Comparison of ENCODE assay signal across 22 cellular contexts in genomic region chr12:120353556-120354317, GRCh38. TPM values are rescaled to one million over a fixed set of nuclear protein-coding genes. Genes with fewer than 3 reads are reported as not detected.
DNase-seq lines count a peak whose midpoint lies in the region; ATAC-seq, FAIRE-seq and TF ChIP-seq lines count a peak whose summit lies in the region.
"Had no signal": no experiment of that assay in that cellular context is flagged by ENCODE, and none has a peak within 500 bp of the region (broad histone marks: within the 10 kb centered on the region; RNA-seq: fewer than 3 reads in every experiment).

No MANE protein-coding gene starts in this region.

- ATAC-seq in HepG2 (no peak), right lobe of liver (no peak), PC-3 (no peak)
- ATAC-seq: A549 had no signal

- H3K9me2 ChIP-seq in PC-3 (replicated peaks; ENCODE audit: low read length) = no peaks in the 10 kb centered on the region

- no peaks in the 10 kb centered on the region for H3K79me2 ChIP-seq in HepG2 (ENCODE audit: insufficient read depth, low read length)
- peaks cover 17% of the 10 kb centered on the region for H3K79me2 ChIP-seq in neural progenitor cell (ENCODE audit: low read depth)
- no peaks in the 10 kb centered on the region for H3K79me2 ChIP-seq in mammary epithelial cell (ENCODE audit: insufficient read depth, low read length)
- no peaks in the 10 kb centered on the region for H3K79me2 ChIP-seq in PC-3 (ENCODE audit: low read length)

- H3K9me3 ChIP-seq in HepG2 (ENCODE audit: low read length) (no peaks in the 10 kb centered on the region), right lobe of liver (no peaks in the 10 kb centered on the region), neural progenitor cell (ENCODE audit: low read depth) (no peaks in the 10 kb centered on the region), mammary epithelial cell (replicated peaks; ENCODE audit: insufficient read depth, low read length) (no peaks in the 10 kb centered on the region), PC-3 (ENCODE audit: low read length) (no peaks in the 10 kb centered on the region), MG63 (no peaks in the 10 kb centered on the region)
- H3K9me3 ChIP-seq: A549, Caco-2, HAP-1 had no signal

- DNase-seq in HepG2 (ENCODE audit: low spot score) = no peak
- DNase-seq in right lobe of liver = no peak
- no peak for DNase-seq in neural progenitor cell (ENCODE audit: low spot score)
- no peak for DNase-seq in mammary epithelial cell
- DNase-seq in PC-3 = no peak
- DNase-seq in MG63 = no peak
- DNase-seq: AML-193; Caco-2; CD4-positive, alpha-beta T cell had no signal

- H2AFZ ChIP-seq in HepG2 (ENCODE audit: low read length) = no peak overlapping the region
- H2AFZ ChIP-seq in neural progenitor cell (replicated peaks) = no peak overlapping the region
- H2AFZ ChIP-seq in mammary epithelial cell (ENCODE audit: low read depth, low read length) = no peak overlapping the region
- H2AFZ ChIP-seq in PC-3 (ENCODE audit: low read length) = no peak overlapping the region

- TF ChIP-seq CTCF in HepG2 (CRISPR knock-in tag; IDR thresholded peaks at IDR 0.05) (no peak), right lobe of liver (IDR thresholded peaks at IDR 0.05) (no peak), brain (conservative IDR thresholded peaks at IDR 0.05) (no peak), neural progenitor cell (IDR thresholded peaks at IDR 0.05) (no peak), mammary epithelial cell (conservative IDR thresholded peaks at IDR 0.05 in 1 of 2, IDR thresholded peaks at IDR 0.05 in 1 of 2; ENCODE audit: extremely low read depth in 1 of 2, insufficient read depth in 1 of 2, low read depth in 1 of 2, low read length in 2 of 2) (no peak), PC-3 (conservative IDR thresholded peaks at IDR 0.05; ENCODE audit: low read depth, low read length) (no peak)

- TF ChIP-seq RAD21 in HepG2 (CRISPR knock-in tag; IDR thresholded peaks at IDR 0.05) = no peak

- H3K4me2 ChIP-seq in HepG2 (ENCODE audit: low read depth, low read length) = no peak overlapping the region
- no peak overlapping the region for H3K4me2 ChIP-seq in neural progenitor cell
- no peak overlapping the region for H3K4me2 ChIP-seq in mammary epithelial cell (ENCODE audit: insufficient read depth, low read depth, low read length)
- no peak overlapping the region for H3K4me2 ChIP-seq in PC-3 (ENCODE audit: low read length)
- H3K4me2 ChIP-seq: A549 had no signal

- dilution Hi-C loops in mammary epithelial cell (cut with HindIII; ENCODE audit: low sequenced_read_pairs) = no loop called here

- CTCF ChIA-PET in HepG2 (lab: Yijun Ruan, JAX; ENCODE audit: low intra/inter-chr PET ratio, low total read pairs) = no interaction called here
- CTCF ChIA-PET in mammary epithelial cell (lab: Charles Lee; ENCODE audit: low non-redundant PET) = no interaction called here
- CTCF ChIA-PET in PC-3 (lab: Charles Lee) = interaction anchor here (0.6 to 0.8 kb wide), 3 partner anchors 12 to 850 kb away, joined by 3 to 5 read pairs (median 5); no protein-coding TSS in a partner anchor

- TF ChIP-seq EP300 in HepG2 (IDR thresholded peaks at IDR 0.05; ENCODE audit: low read depth in 2 of 2, low read length in 2 of 2) (no peak), HepG2 (CRISPR knock-in tag; IDR thresholded peaks at IDR 0.05; ENCODE audit: borderline replicate concordance) (no peak)

- no peaks in the 10 kb centered on the region for H3K9me3 Mint-ChIP-seq in brain
- H3K9me3 Mint-ChIP-seq in neural progenitor cell = no peaks in the 10 kb centered on the region
- H3K9me3 Mint-ChIP-seq: CD4-positive, alpha-beta T cell had no signal

- POLR2A ChIA-PET in HepG2 (lab: Yijun Ruan, JAX) = no interaction called here
- POLR2A ChIA-PET in PC-3 (lab: Charles Lee; ENCODE audit: unreplicated experiment) = interaction anchor here (0.6 kb wide), 1 partner anchor 143 kb away, joined by 3 read pairs; no protein-coding TSS in a partner anchor

- TF ChIP-seq POLR2A in HepG2 (IDR thresholded peaks at IDR 0.05; ENCODE audit: insufficient read depth in 1 of 2, low read depth in 2 of 2, low read length in 2 of 2) (no peak), right lobe of liver (IDR thresholded peaks at IDR 0.05) (no peak)

- H3K36me3 ChIP-seq in HepG2 (replicated peaks in 1 of 2; ENCODE audit: control insufficient read depth in 1 of 2, insufficient read depth in 2 of 2, low read length in 2 of 2) = no peaks in the 10 kb centered on the region
- no peaks in the 10 kb centered on the region for H3K36me3 ChIP-seq in right lobe of liver
- peaks cover 22% of the 10 kb centered on the region for H3K36me3 ChIP-seq in neural progenitor cell
- no peaks in the 10 kb centered on the region for H3K36me3 ChIP-seq in mammary epithelial cell (ENCODE audit: insufficient read depth, low read length)
- H3K36me3 ChIP-seq in PC-3 (ENCODE audit: low read depth, low read length) = no peaks in the 10 kb centered on the region
- H3K36me3 ChIP-seq in MG63 = no peaks in the 10 kb centered on the region

- H3K27me3 ChIP-seq in HepG2 (ENCODE audit: control insufficient read depth in 1 of 2, insufficient read depth in 2 of 2, low read length in 2 of 2) (no peaks in the 10 kb centered on the region), right lobe of liver (no peaks in the 10 kb centered on the region), neural progenitor cell (no peaks in the 10 kb centered on the region), mammary epithelial cell (ENCODE audit: insufficient read depth, low read length) (no peaks in the 10 kb centered on the region), PC-3 (ENCODE audit: low read length) (no peaks in the 10 kb centered on the region), MG63 (no peaks in the 10 kb centered on the region)

- in situ Hi-C loops in HepG2 (cut with HindIII; ENCODE audit: extremely low pct_ligation_motif_present, low pct_unique_long_range_greater_than_20kb) (no loop called here), mammary epithelial cell (cut with MboI; ENCODE audit: low sequenced_read_pairs in 2 of 2) (no loop called here)

- FAIRE-seq in HepG2 (lab: Jason Lieb, UNC) = no peak
- FAIRE-seq: A549, D721Med, G401.6, GM12891, GM19239, H1 had no signal

- no peak overlapping the region for H3K4me3 ChIP-seq in HepG2 (replicated peaks in 1 of 3; ENCODE audit: insufficient read depth in 1 of 3, low read depth in 2 of 3, low read length in 3 of 3)
- no peak overlapping the region for H3K4me3 ChIP-seq in right lobe of liver
- no peak overlapping the region for H3K4me3 ChIP-seq in neural progenitor cell
- H3K4me3 ChIP-seq in mammary epithelial cell (replicated peaks in 1 of 3; ENCODE audit: insufficient read depth in 1 of 3, low read depth in 2 of 3, low read length in 3 of 3) = no peak overlapping the region
- H3K4me3 ChIP-seq in PC-3 (ENCODE audit: low read length) = no peak overlapping the region
- H3K4me3 ChIP-seq in MG63 = no peak overlapping the region
- H3K4me3 ChIP-seq: A549, HAP-1 had no signal

- H3K27me3 Mint-ChIP-seq in brain = no peaks in the 10 kb centered on the region
- H3K27me3 Mint-ChIP-seq in neural progenitor cell (ENCODE audit: insufficient read depth, low read depth) = peaks cover 5% of the 10 kb centered on the region

- 60% methylated on average over 4 of the region's 4 CpGs for WGBS in HepG2 (ENCODE audit: low lambda C conversion rate)
- 90% methylated on average over 2 of the region's 4 CpGs for WGBS in right lobe of liver (ENCODE audit: insufficient coverage, low coverage, low lambda C conversion rate, missing lambda C conversion rate)
- 76% methylated on average over 4 of the region's 4 CpGs for WGBS in mammary epithelial cell (ENCODE audit: low coverage, missing lambda C conversion rate)

- H3K36me3 Mint-ChIP-seq in brain = peaks cover 65% of the 10 kb centered on the region
- H3K36me3 Mint-ChIP-seq in neural progenitor cell = peaks cover 43% of the 10 kb centered on the region

- intact Hi-C loops in HepG2 (cut with micrococcal nuclease; ENCODE audit: unreplicated experiment) (no loop called here), right lobe of liver (cut with DNase I) (no loop called here), mammary epithelial cell (cut with micrococcal nuclease) (loop anchor here (10.0 kb wide), 2 partner anchors 181 to 291 kb away; partner anchors contain the start of genes CABP1 and RNF10), PC-3 (cut with micrococcal nuclease) (no loop called here)

- no TSS peak for BruUV-seq in HepG2 (replicated peaks; lab: Mats Ljungman, UMichigan)
- no TSS peak for BruUV-seq in mammary epithelial cell (replicated peaks; lab: Mats Ljungman, UMichigan)
- no TSS peak for BruUV-seq in PC-3 (replicated peaks; lab: Mats Ljungman, UMichigan)

- no peaks in the 10 kb centered on the region for H3K4me1 ChIP-seq in HepG2 (ENCODE audit: insufficient read depth, low read length)
- peaks cover 0 to 17% (median 6%) of the 10 kb centered on the region in 4 donors for H3K4me1 ChIP-seq in right lobe of liver
- H3K4me1 ChIP-seq in neural progenitor cell = peaks cover 2% of the 10 kb centered on the region
- H3K4me1 ChIP-seq in mammary epithelial cell (ENCODE audit: insufficient read depth, low read length) = peaks cover 5% of the 10 kb centered on the region
- H3K4me1 ChIP-seq in PC-3 (ENCODE audit: insufficient read depth, low read length) = peaks cover 6% of the 10 kb centered on the region
- H3K4me1 ChIP-seq: Caco-2, HAP-1 had no signal

- H3F3A ChIP-seq in neural progenitor cell (ENCODE audit: low read depth) (peaks cover 38% of the 10 kb centered on the region), PC-3 (ENCODE audit: low read length, unreplicated experiment) (no peaks in the 10 kb centered on the region)

- H3K4me1 Mint-ChIP-seq in brain (peaks cover 24% of the 10 kb centered on the region), neural progenitor cell (peaks cover 26% of the 10 kb centered on the region)

- H4K20me1 ChIP-seq in HepG2 (ENCODE audit: insufficient read depth, low read length) = no peaks in the 10 kb centered on the region
- peaks cover 53% of the 10 kb centered on the region for H4K20me1 ChIP-seq in neural progenitor cell (ENCODE audit: low read depth)
- no peaks in the 10 kb centered on the region for H4K20me1 ChIP-seq in mammary epithelial cell (ENCODE audit: insufficient read depth, low read length)
- H4K20me1 ChIP-seq in PC-3 (ENCODE audit: low read length) = no peaks in the 10 kb centered on the region

- H3K4me3 Mint-ChIP-seq in brain (no peak overlapping the region), neural progenitor cell (peak overlapping the region; percentile 7)
- H3K4me3 Mint-ChIP-seq: CD4-positive, alpha-beta T cell had no signal

- peak overlapping the region in 3 of 5 experiments; percentile 31 to 55 (median 32) for H3K27ac Mint-ChIP-seq in brain
- H3K27ac Mint-ChIP-seq in neural progenitor cell = no peak overlapping the region
- H3K27ac Mint-ChIP-seq: CD4-positive, alpha-beta T cell had no signal

- no peak overlapping the region for H3K9ac ChIP-seq in HepG2 (ENCODE audit: insufficient read depth, low read depth, low read length)
- H3K9ac ChIP-seq in neural progenitor cell = no peak overlapping the region
- H3K9ac ChIP-seq in mammary epithelial cell (ENCODE audit: insufficient read depth, low read length) = no peak overlapping the region
- H3K9ac ChIP-seq in PC-3 (ENCODE audit: low read length) = no peak overlapping the region

- no peak overlapping the region for H3K27ac ChIP-seq in HepG2 (ENCODE audit: extremely low read length, insufficient read depth, low read length)
- H3K27ac ChIP-seq in right lobe of liver = no peak overlapping the region
- no peak overlapping the region for H3K27ac ChIP-seq in neural progenitor cell
- no peak overlapping the region for H3K27ac ChIP-seq in mammary epithelial cell (ENCODE audit: insufficient read depth, low read depth, low read length)
- H3K27ac ChIP-seq in PC-3 (ENCODE audit: low read length) = no peak overlapping the region
- H3K27ac ChIP-seq: 22Rv1, A549, C4-2B, HL-60 had no signal

RNA-seq across cellular contexts. Expression of gene MSI1, which starts 15.2 kb away (rescaled TPM):
- 0.46 and 0.80 TPM in 2 replicates for total RNA-seq in HepG2 (2016; rRNA removed; fragmentation: Illumina TruSeq; extraction: Trizol)
- total RNA-seq in HepG2 (2016; cell fraction: cytosol; rRNA removed; fragmentation: Illumina TruSeq; extraction: Trizol; ENCODE audit: low read depth) = 0.44 and 0.61 TPM in 2 replicates
- total RNA-seq in HepG2 (2016; cell fraction: insoluble cytoplasmic fraction; rRNA removed; fragmentation: Illumina TruSeq; extraction: Trizol) = 0.37 and 0.48 TPM in 2 replicates
- 1.1 TPM in 2 replicates for total RNA-seq in HepG2 (2016; cell fraction: membrane; rRNA removed; fragmentation: Illumina TruSeq; extraction: Trizol)
- total RNA-seq in HepG2 (2016; cell fraction: nucleus; rRNA removed; fragmentation: Illumina TruSeq; extraction: Trizol) = 0.56 and 0.75 TPM in 2 replicates
- polyA plus RNA-seq in HepG2 (2011; rRNA removed) = 0.08 and 0.09 TPM in 2 replicates
- 0.09 TPM in 1 of 2 replicates, not detected in the other for polyA plus RNA-seq in HepG2 (2011; cell fraction: cytosol; rRNA removed)
- polyA plus RNA-seq in HepG2 (2011; cell fraction: nucleus; rRNA removed) = 0.27 and 0.28 TPM in 2 replicates
- 0.05 TPM in 1 of 2 replicates, not detected in the other for polyA plus RNA-seq in HepG2 (2012)
- polyA plus RNA-seq in HepG2 (2016; cell fraction: cytosol; fragmentation: Illumina TruSeq; extraction: Trizol; ENCODE audit: low read depth) = 0.61 and 0.75 TPM in 2 replicates
- polyA plus RNA-seq in HepG2 (2016; cell fraction: insoluble cytoplasmic fraction; fragmentation: Illumina TruSeq; extraction: Trizol; ENCODE audit: low read depth) = 0.61 and 1.6 TPM in 2 replicates
- 0.93 and 1.2 TPM in 2 replicates for polyA plus RNA-seq in HepG2 (2016; cell fraction: membrane; fragmentation: Illumina TruSeq; extraction: Trizol; ENCODE audit: low read depth)
- polyA plus RNA-seq in HepG2 (2016; cell fraction: nucleus; fragmentation: Illumina TruSeq; extraction: Trizol; ENCODE audit: insufficient read depth, low read depth) = 1.5 and 3.3 TPM in 2 replicates
- polyA minus RNA-seq in HepG2 (2011; rRNA and poly(A)+ RNA removed; ENCODE audit: low replicate concordance) = 0.18 TPM in 1 of 2 replicates, not detected in the other
- polyA minus RNA-seq in HepG2 (2011; cell fraction: cytosol; rRNA and poly(A)+ RNA removed) = not detected in 2 replicates
- polyA minus RNA-seq in HepG2 (2011; cell fraction: nucleus; rRNA and poly(A)+ RNA removed) = not detected in 2 replicates
- total RNA-seq in right lobe of liver = 1 to 10 TPM in 1 of 6 experiments, under 1 TPM in 1, not detected in 4; 0.06 to 1.6 TPM
- polyA plus RNA-seq in brain (ENCODE audit: insufficient read depth, low read depth, low replicate concordance) = 69.7 TPM
- total RNA-seq in neural progenitor cell (ENCODE audit: low replicate concordance) = 40.2 and 48.6 TPM in 2 replicates
- under 1 TPM; 0.24 to 0.67 TPM for total RNA-seq in mammary epithelial cell
- polyA plus RNA-seq in mammary epithelial cell = not detected
- polyA minus RNA-seq in mammary epithelial cell = not detected
- 0.12 TPM in 1 of 2 replicates, not detected in the other for total RNA-seq in PC-3 (2014; rRNA removed)
- total RNA-seq in MG63 (2014; rRNA removed; shearing (Covaris generic); ENCODE audit: low replicate concordance) = not detected in 2 replicates
- total RNA-seq: CD4-positive, alpha-beta T cell had no signal
- polyA plus RNA-seq: BJ had no signal

RNA-seq across cellular contexts. Expression of gene PLA2G1B, which starts 26.2 kb away (rescaled TPM):
- total RNA-seq in HepG2 (2016; rRNA removed; fragmentation: Illumina TruSeq; extraction: Trizol) = 0.87 and 1.4 TPM in 2 replicates
- 1.4 and 1.6 TPM in 2 replicates for total RNA-seq in HepG2 (2016; cell fraction: cytosol; rRNA removed; fragmentation: Illumina TruSeq; extraction: Trizol; ENCODE audit: low read depth)
- 1.4 and 2.0 TPM in 2 replicates for total RNA-seq in HepG2 (2016; cell fraction: insoluble cytoplasmic fraction; rRNA removed; fragmentation: Illumina TruSeq; extraction: Trizol)
- 1.3 and 1.4 TPM in 2 replicates for total RNA-seq in HepG2 (2016; cell fraction: membrane; rRNA removed; fragmentation: Illumina TruSeq; extraction: Trizol)
- 1.1 TPM in 1 of 2 replicates, not detected in the other for total RNA-seq in HepG2 (2016; cell fraction: nucleus; rRNA removed; fragmentation: Illumina TruSeq; extraction: Trizol)
- 0.33 and 0.59 TPM in 2 replicates for polyA plus RNA-seq in HepG2 (2011; rRNA removed)
- polyA plus RNA-seq in HepG2 (2011; cell fraction: cytosol; rRNA removed) = 0.42 and 0.54 TPM in 2 replicates
- polyA plus RNA-seq in HepG2 (2011; cell fraction: nucleus; rRNA removed) = not detected in 2 replicates
- polyA plus RNA-seq in HepG2 (2012) = 0.41 and 0.44 TPM in 2 replicates
- polyA plus RNA-seq in HepG2 (2016; cell fraction: cytosol; fragmentation: Illumina TruSeq; extraction: Trizol; ENCODE audit: low read depth) = 1.4 and 1.7 TPM in 2 replicates
- polyA plus RNA-seq in HepG2 (2016; cell fraction: insoluble cytoplasmic fraction; fragmentation: Illumina TruSeq; extraction: Trizol; ENCODE audit: low read depth) = 1.0 and 1.1 TPM in 2 replicates
- polyA plus RNA-seq in HepG2 (2016; cell fraction: membrane; fragmentation: Illumina TruSeq; extraction: Trizol; ENCODE audit: low read depth) = 1.1 and 1.2 TPM in 2 replicates
- 1.7 TPM in 1 of 2 replicates, not detected in the other for polyA plus RNA-seq in HepG2 (2016; cell fraction: nucleus; fragmentation: Illumina TruSeq; extraction: Trizol; ENCODE audit: insufficient read depth, low read depth)
- polyA minus RNA-seq in HepG2 (2011; rRNA and poly(A)+ RNA removed; ENCODE audit: low replicate concordance) = not detected in 2 replicates
- not detected in 2 replicates for polyA minus RNA-seq in HepG2 (2011; cell fraction: cytosol; rRNA and poly(A)+ RNA removed)
- not detected in 2 replicates for polyA minus RNA-seq in HepG2 (2011; cell fraction: nucleus; rRNA and poly(A)+ RNA removed)
- not detected for total RNA-seq in right lobe of liver
- polyA plus RNA-seq in brain (ENCODE audit: insufficient read depth, low read depth, low replicate concordance) = not detected
- not detected in 2 replicates for total RNA-seq in neural progenitor cell (ENCODE audit: low replicate concordance)
- not detected for total RNA-seq in mammary epithelial cell
- polyA plus RNA-seq in mammary epithelial cell = not detected
- polyA minus RNA-seq in mammary epithelial cell = not detected
- not detected in 2 replicates for total RNA-seq in PC-3 (2014; rRNA removed)
- total RNA-seq in MG63 (2014; rRNA removed; shearing (Covaris generic); ENCODE audit: low replicate concordance) = not detected in 2 replicates
- total RNA-seq: Caco-2; CD4-positive, alpha-beta T cell; H1; HT1080 had no signal
- polyA plus RNA-seq: BJ, H1 had no signal

RNA-seq across cellular contexts. Expression of gene SIRT4, which starts 51.6 kb away (rescaled TPM):
- total RNA-seq in HepG2 (2016; rRNA removed; fragmentation: Illumina TruSeq; extraction: Trizol) (3.4 and 7.0 TPM in 2 replicates), right lobe of liver (1 to 10 TPM in 5 of 6 experiments, under 1 TPM in 1; 0.56 to 4.1 (median 3.0) TPM), neural progenitor cell (ENCODE audit: low replicate concordance) (3.8 and 6.8 TPM in 2 replicates), mammary epithelial cell (under 1 TPM; 0.42 to 0.83 TPM), PC-3 (2014; rRNA removed) (0.98 and 1.9 TPM in 2 replicates)
- 1.7 and 1.8 TPM in 2 replicates for total RNA-seq in HepG2 (2016; cell fraction: cytosol; rRNA removed; fragmentation: Illumina TruSeq; extraction: Trizol; ENCODE audit: low read depth)
- total RNA-seq in HepG2 (2016; cell fraction: insoluble cytoplasmic fraction; rRNA removed; fragmentation: Illumina TruSeq; extraction: Trizol) = 3.3 and 4.9 TPM in 2 replicates
- total RNA-seq in HepG2 (2016; cell fraction: membrane; rRNA removed; fragmentation: Illumina TruSeq; extraction: Trizol) = 1.4 and 1.9 TPM in 2 replicates
- 1.8 and 2.1 TPM in 2 replicates for total RNA-seq in HepG2 (2016; cell fraction: nucleus; rRNA removed; fragmentation: Illumina TruSeq; extraction: Trizol)
- polyA plus RNA-seq in HepG2 (2011; rRNA removed) (4.8 and 5.8 TPM in 2 replicates), brain (ENCODE audit: insufficient read depth, low read depth, low replicate concordance) (2.0 TPM), mammary epithelial cell (0.77 TPM)
- 4.1 and 5.0 TPM in 2 replicates for polyA plus RNA-seq in HepG2 (2011; cell fraction: cytosol; rRNA removed)
- 2.5 and 3.0 TPM in 2 replicates for polyA plus RNA-seq in HepG2 (2011; cell fraction: nucleus; rRNA removed)
- polyA plus RNA-seq in HepG2 (2012) = 4.1 and 6.6 TPM in 2 replicates
- 0.69 and 0.86 TPM in 2 replicates for polyA plus RNA-seq in HepG2 (2016; cell fraction: cytosol; fragmentation: Illumina TruSeq; extraction: Trizol; ENCODE audit: low read depth)
- polyA plus RNA-seq in HepG2 (2016; cell fraction: insoluble cytoplasmic fraction; fragmentation: Illumina TruSeq; extraction: Trizol; ENCODE audit: low read depth) = 4.5 and 4.9 TPM in 2 replicates
- polyA plus RNA-seq in HepG2 (2016; cell fraction: membrane; fragmentation: Illumina TruSeq; extraction: Trizol; ENCODE audit: low read depth) = 0.82 and 0.95 TPM in 2 replicates
- polyA plus RNA-seq in HepG2 (2016; cell fraction: nucleus; fragmentation: Illumina TruSeq; extraction: Trizol; ENCODE audit: insufficient read depth, low read depth) = 2.4 and 2.7 TPM in 2 replicates
- polyA minus RNA-seq in HepG2 (2011; rRNA and poly(A)+ RNA removed; ENCODE audit: low replicate concordance) = 0.91 and 4.7 TPM in 2 replicates
- polyA minus RNA-seq in HepG2 (2011; cell fraction: cytosol; rRNA and poly(A)+ RNA removed) = 0.79 and 1.8 TPM in 2 replicates
- polyA minus RNA-seq in HepG2 (2011; cell fraction: nucleus; rRNA and poly(A)+ RNA removed) = 2.3 and 3.9 TPM in 2 replicates
- not detected for polyA minus RNA-seq in mammary epithelial cell
- total RNA-seq in MG63 (2014; rRNA removed; shearing (Covaris generic); ENCODE audit: low replicate concordance) = 0.33 TPM in 1 of 2 replicates, not detected in the other

Comparison
In these comparisons a context has a peak if more than half of its experiments do, and no peak if none do; other contexts are left out.
1. RNA of gene MSI1, which starts 15.2 kb away (total RNA-seq): 40.2 to 48.6 TPM in neural progenitor cell; 0.24 to 0.67 TPM in mammary epithelial cell, 0.37 to 1.1 TPM in HepG2, 0.06 to 1.6 TPM in right lobe of liver, 0.12 TPM in PC-3 and not detected in MG63; every median in the first group is over 10 times any median in the second.